22 cellular contexts compared by ENCODE assay signal in the genomic region with DNA sequence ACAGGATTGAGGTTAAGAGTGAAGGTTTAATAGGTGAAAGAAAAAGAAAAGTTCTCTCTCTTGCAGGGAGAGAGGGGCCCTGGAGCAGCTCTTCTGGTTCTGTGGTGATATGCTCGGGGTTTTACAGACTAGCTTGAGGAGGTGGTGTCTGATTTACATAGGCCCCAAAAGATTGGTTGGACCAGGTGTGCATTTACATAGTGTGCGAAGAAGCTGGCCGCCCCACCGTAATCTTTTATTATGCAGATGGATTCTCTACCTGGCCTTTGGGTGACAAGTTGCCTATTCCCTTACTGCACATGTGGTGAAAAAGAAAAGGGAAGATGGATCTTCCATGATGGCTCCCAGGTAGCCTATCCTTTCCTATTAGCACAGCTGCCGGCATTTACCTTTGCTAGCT.
"Had no signal": no experiment of that assay in that cellular context is flagged by ENCODE, and none has a peak within 500 bp of the region (broad histone marks: within the 10 kb centered on the region; RNA-seq: fewer than 3 reads in every experiment).

No MANE protein-coding gene starts in this region.

- H3K27ac ChIP-seq: adrenal gland, SK-N-MC, VCaP had no signal

- H3K9me3 ChIP-seq: MG63 had no signal

- ATAC-seq: activated CD4-positive, alpha-beta T cell treated with anti-CD3 and anti-CD28 coated beads for 36 hours; activated CD8-positive, alpha-beta T cell treated with anti-CD3 and anti-CD28 coated beads for 36 hours; activated T-cell treated with anti-CD3 and anti-CD28 coated beads, Interleukin-2, amount 50 U/mL, for 72 hours; T-cell had no signal

- H3K4me3 ChIP-seq: adrenal gland, MG63, SK-N-MC had no signal

- H3K36me3 ChIP-seq: adrenal gland, MG63 had no signal

- H3K27me3 ChIP-seq: adrenal gland, MG63 had no signal

- H3K4me1 ChIP-seq: adrenal gland had no signal

- DNase-seq: activated CD4-positive, alpha-beta T cell treated with anti-CD3 and anti-CD28 coated beads for 36 hours; activated CD8-positive, alpha-beta memory T cell treated with anti-CD3 and anti-CD28 coated beads, Interleukin-2, amount 50 U/mL, for 4 hours; activated CD8-positive, alpha-beta T cell treated with anti-CD3 and anti-CD28 coated beads for 36 hours; activated gamma-delta T cell treated with Interleukin-2 at 50 U/mL for 16 hours; activated naive CD4-positive, alpha-beta T cell treated with anti-CD3 and anti-CD28 coated beads, Interleukin-2, amount 10 ng/mL, durations not matched to agents 7 days and 5 days; activated naive CD8-positive, alpha-beta T cell treated with anti-CD3 and anti-CD28 coated beads for 36 hours; activated T-cell treated with anti-CD3 and anti-CD28 coated beads, Interleukin-2, amount 50 U/mL, for 72 hours; adrenal gland; anterior cingulate cortex; cerebellar nuclear complex; MG63; MV-4-11; NCI-H1092 treated with DMSO at 0.1 percent for 48 hours; NCI-H1417 treated with DMSO at 0.1 percent for 48 hours; NCI-H187; NCI-H2081; NCI-H82; T-cell; T-helper 2 cell; T1000 had no signal
